ENCODE assay signal across 1 cellular context in genomic region chr1:215005656-215006335, GRCh38.
TF ChIP-seq lines count a peak whose summit lies in the region.

No MANE protein-coding gene starts in this region.

TF ChIP-seq in GM12878, 131 proteins besides CTCF, POLR2A, EP300 and RAD21 (continued from another document):
- TF ChIP-seq ZBTB11 (CRISPR knock-in tag; IDR thresholded peaks at IDR 0.05) = no peak
- TF ChIP-seq CBX3 (IDR thresholded peaks at IDR 0.05; ENCODE audit: borderline replicate concordance, low read depth) = no peak
- TF ChIP-seq E2F4 (IDR thresholded peaks at IDR 0.05; ENCODE audit: low read depth, low read length) = no peak
- no peak for TF ChIP-seq ATF7 (IDR thresholded peaks at IDR 0.05; ENCODE audit: low read depth)
- no peak for TF ChIP-seq ELK1 (IDR thresholded peaks at IDR 0.05; ENCODE audit: low read depth, low read length)
- TF ChIP-seq IRF4 (IDR thresholded peaks at IDR 0.05; ENCODE audit: low read depth, low read length) = no peak
- no peak for TF ChIP-seq NKRF (conservative IDR thresholded peaks at IDR 0.05)
- TF ChIP-seq CBX5 (IDR thresholded peaks at IDR 0.05; ENCODE audit: low read depth) = no peak
- TF ChIP-seq HDAC6 (IDR thresholded peaks at IDR 0.05; ENCODE audit: unreplicated experiment) = no peak
- no peak for TF ChIP-seq KDM1A (IDR thresholded peaks at IDR 0.05; ENCODE audit: borderline replicate concordance)
